In genomic region chr9:94086961-94087360, GRCh38 we compare ENCODE assay signal across 20 cellular contexts. TPM values are rescaled to one million over a fixed set of nuclear protein-coding genes. Genes with fewer than 3 reads are reported as not detected.
DNase-seq lines count a peak whose midpoint lies in the region; ATAC-seq and TF ChIP-seq lines count a peak whose summit lies in the region.
"Had no signal": no experiment of that assay in that cellular context is flagged by ENCODE, and none has a peak within 500 bp of the region (broad histone marks: within the 10 kb centered on the region; RNA-seq: fewer than 3 reads in every experiment).

No MANE protein-coding gene starts in this region.

- ATAC-seq in stimulated activated naive CD8-positive, alpha-beta T cell treated with anti-CD3 and anti-CD28 coated beads, Interleukin-15, amount 100 ng/mL, for 72 hours = no peak
- no peak for ATAC-seq in stimulated activated naive CD8-positive, alpha-beta T cell treated with anti-CD3 and anti-CD28 coated beads, Interleukin-15, Interleukin-2, amounts not matched to agents 100 U/mL and 50 U/mL, for 24 hours
- ATAC-seq in HG03039 (IDR thresholded peaks at IDR 0.05; ENCODE audit: unreplicated experiment) = no peak
- ATAC-seq: GM12878 had no signal

- no peaks in the 10 kb centered on the region for H3K9me3 Mint-ChIP-seq in stimulated activated naive CD8-positive, alpha-beta T cell treated with anti-CD3 and anti-CD28 coated beads, Interleukin-15, amount 100 ng/mL, for 72 hours
- H3K9me3 Mint-ChIP-seq in chondrocyte (ENCODE audit: low read depth) = no peaks in the 10 kb centered on the region
- H3K9me3 Mint-ChIP-seq: CD4-positive, alpha-beta T cell had no signal

- H3K27ac Mint-ChIP-seq in stimulated activated naive CD8-positive, alpha-beta T cell treated with anti-CD3 and anti-CD28 coated beads, Interleukin-15, amount 100 ng/mL, for 72 hours = peak overlapping the region; percentile 44 to 80
- H3K27ac Mint-ChIP-seq in chondrocyte (ENCODE audit: unreplicated experiment) = peak overlapping the region; percentile 29
- H3K27ac Mint-ChIP-seq: CD4-positive, alpha-beta T cell had no signal

- H3K4me1 Mint-ChIP-seq in stimulated activated naive CD8-positive, alpha-beta T cell treated with anti-CD3 and anti-CD28 coated beads, Interleukin-15, amount 100 ng/mL, for 72 hours = peaks cover 13% of the 10 kb centered on the region
- peaks cover 36% of the 10 kb centered on the region for H3K4me1 Mint-ChIP-seq in chondrocyte (ENCODE audit: low read depth)

- DNase-seq in stimulated activated naive CD8-positive, alpha-beta T cell treated with anti-CD3 and anti-CD28 coated beads, Interleukin-15, amount 100 ng/mL, for 72 hours = no peak
- no peak for DNase-seq in stimulated activated naive CD8-positive, alpha-beta T cell treated with anti-CD3 and anti-CD28 coated beads, Interleukin-15, Interleukin-2, amounts not matched to agents 100 U/mL and 50 U/mL, for 24 hours
- DNase-seq in chondrocyte (ENCODE audit: low spot score) (no peak), fibroblast of the aortic adventitia (ENCODE audit: low read depth) (peak; percentile 70), NCI-H2196 treated with DMSO at 0.1 percent for 48 hours (lab: John Stamatoyannopoulos, UW; ENCODE audit: unreplicated experiment) (no peak)
- no peak for DNase-seq in stimulated activated naive CD4-positive, alpha-beta T cell treated with Interleukin-2 at 50 U/mL for 16 hours (lab: John Stamatoyannopoulos, UW)
- DNase-seq in effector CD4-positive, alpha-beta T cell = no peak
- DNase-seq: Caco-2; CD4-positive, alpha-beta T cell; DMS153; GDM1; H7; NCI-H1417 treated with DMSO at 0.1 percent for 48 hours; NCI-H187 treated with DMSO at 0.1 percent for 48 hours; NCI-H524; NCI-H82; OCI-M1; SIG-M5 had no signal

- TF ChIP-seq CTCF in chondrocyte (IDR thresholded peaks at IDR 0.05) (no peak), fibroblast of the aortic adventitia (IDR thresholded peaks at IDR 0.05; ENCODE audit: insufficient read depth, low read length) (no peak)

- H3K4me3 ChIP-seq in fibroblast of the aortic adventitia (ENCODE audit: low read depth, low read length) = no peak overlapping the region
- H3K4me3 ChIP-seq: GM12878 had no signal

- no peaks in the 10 kb centered on the region for H3K27me3 Mint-ChIP-seq in stimulated activated naive CD8-positive, alpha-beta T cell treated with anti-CD3 and anti-CD28 coated beads, Interleukin-15, amount 100 ng/mL, for 72 hours
- H3K27me3 Mint-ChIP-seq in chondrocyte (ENCODE audit: low read depth) = no peaks in the 10 kb centered on the region
- H3K27me3 Mint-ChIP-seq: CD4-positive, alpha-beta T cell had no signal

- peaks cover 1% of the 10 kb centered on the region for H3K36me3 Mint-ChIP-seq in chondrocyte (ENCODE audit: low read depth)

- no peak overlapping the region for H3K4me3 Mint-ChIP-seq in stimulated activated naive CD8-positive, alpha-beta T cell treated with anti-CD3 and anti-CD28 coated beads, Interleukin-15, amount 100 ng/mL, for 72 hours
- no peak overlapping the region for H3K4me3 Mint-ChIP-seq in chondrocyte (ENCODE audit: unreplicated experiment)
- H3K4me3 Mint-ChIP-seq: CD4-positive, alpha-beta T cell had no signal

RNA-seq across cellular contexts. Expression of gene PTPDC1, which starts 2.7 kb away (rescaled TPM):
- total RNA-seq in chondrocyte (14.9 to 24.0 TPM (median 16.0 TPM) in 3 replicates), fibroblast of the aortic adventitia (ENCODE audit: low replicate concordance) (6.6 and 10.8 TPM in 2 replicates)
